Comparison of ENCODE assay signal across 26 cellular contexts in genomic region chr4:6055436-6055835, GRCh38. TPM values are rescaled to one million over a fixed set of nuclear protein-coding genes. Genes with fewer than 3 reads are reported as not detected.
"Had no signal": no experiment of that assay in that cellular context is flagged by ENCODE, and none has a peak within 500 bp of the region (broad histone marks: within the 10 kb centered on the region; RNA-seq: fewer than 3 reads in every experiment).

No MANE protein-coding gene starts in this region.

- H3K4me1 ChIP-seq: esophagus muscularis mucosa, gastrocnemius medialis, heart right ventricle, left lung, lower lobe of right lung had no signal

- H3K4me3 ChIP-seq: coronary artery, esophagus muscularis mucosa, gastrocnemius medialis, heart right ventricle, left lung, lower lobe of right lung, mucosa of descending colon had no signal

- H3K27ac ChIP-seq: coronary artery, esophagus muscularis mucosa, gastrocnemius medialis, heart right ventricle, left lung, lower lobe of right lung had no signal

- DNase-seq: effector CD4-positive, alpha-beta T cell; effector memory CD4-positive, alpha-beta T cell; foreskin melanocyte; gastrocnemius medialis; glutamatergic neuron; head of caudate nucleus; heart right ventricle; hippocampal formation; left cardiac atrium; left lung; left ventricle myocardium superior; lower lobe of right lung; mesenchymal stem cell; mucosa of descending colon; naive B cell had no signal

- H3K36me3 ChIP-seq: esophagus muscularis mucosa, gastrocnemius medialis, left lung, lower lobe of right lung had no signal

RNA-seq across cellular contexts. Expression of gene C4orf50, which starts 37.2 kb away (rescaled TPM):
- total RNA-seq: endothelial cell of umbilical vein, epithelial cell of proximal tubule, fibroblast of lung, fibroblast of villous mesenchyme, glomerular endothelial cell, kidney epithelial cell, lower leg skin, mesenteric fat pad had no signal
- polyA plus RNA-seq: endothelial cell of umbilical vein, fibroblast of lung, heart right ventricle, keratinocyte had no signal
